In genomic region chr9:114271556-114272510, GRCh38 we compare ENCODE assay signal across 9 cellular contexts. TPM values are rescaled to one million over a fixed set of nuclear protein-coding genes. Genes with fewer than 3 reads are reported as not detected.
DNase-seq lines count a peak whose midpoint lies in the region; ATAC-seq and TF ChIP-seq lines count a peak whose summit lies in the region.
"Had no signal": no experiment of that assay in that cellular context is flagged by ENCODE, and none has a peak within 500 bp of the region (broad histone marks: within the 10 kb centered on the region; RNA-seq: fewer than 3 reads in every experiment).

No MANE protein-coding gene starts in this region.

- no peaks in the 10 kb centered on the region for H3K36me3 Mint-ChIP-seq in activated naive CD4-positive, alpha-beta T cell treated with anti-CD3 and anti-CD28 coated beads for 36 hours (ENCODE audit: low read depth)

- H3K36me3 ChIP-seq in adipocyte (ENCODE audit: control insufficient read depth, insufficient read depth, low read length, severe bottlenecking) (peaks cover 51% of the 10 kb centered on the region), upper lobe of right lung (no peaks in the 10 kb centered on the region)

- peak; percentile 38 for DNase-seq in activated naive CD4-positive, alpha-beta T cell treated with anti-CD3 and anti-CD28 coated beads for 36 hours
- DNase-seq in activated naive CD4-positive, alpha-beta T cell treated with Interleukin-2 at 50 U/mL for 16 hours = no peak
- DNase-seq in adipocyte (ENCODE audit: low read depth) (peak; percentile 41), iPS-NIHi11 (ENCODE audit: low spot score) (peak; percentile 80), upper lobe of right lung (peak; percentile 70)

- H3K4me3 ChIP-seq in adipocyte (ENCODE audit: low read length) (no peak overlapping the region), upper lobe of right lung (no peak overlapping the region)

- H3K27ac ChIP-seq in upper lobe of right lung = no peak overlapping the region

- H3K4me1 ChIP-seq in adipocyte (ENCODE audit: control insufficient read depth, insufficient read depth, low read length) = peaks cover 23% of the 10 kb centered on the region
- H3K4me1 ChIP-seq in upper lobe of right lung = no peaks in the 10 kb centered on the region

- H3K4me3 Mint-ChIP-seq in activated naive CD4-positive, alpha-beta T cell treated with anti-CD3 and anti-CD28 coated beads for 36 hours = no peak overlapping the region

- intact Hi-C loops in activated naive CD4-positive, alpha-beta T cell treated with anti-CD3 and anti-CD28 coated beads for 36 hours (cut with micrococcal nuclease) = no loop called here
- intact Hi-C loops in upper lobe of right lung (cut with DNase I) = no loop called here

- H3K9ac ChIP-seq in adipocyte (ENCODE audit: low read length) = no peak overlapping the region

- no peaks in the 10 kb centered on the region for H3K27me3 Mint-ChIP-seq in activated naive CD4-positive, alpha-beta T cell treated with anti-CD3 and anti-CD28 coated beads for 36 hours (ENCODE audit: low read depth)

- H3K27me3 ChIP-seq in adipocyte (replicated peaks; ENCODE audit: control insufficient read depth, insufficient read depth, low read length) (no peaks in the 10 kb centered on the region), upper lobe of right lung (no peaks in the 10 kb centered on the region)

- peak; percentile 47 for TF ChIP-seq CTCF in upper lobe of right lung (IDR thresholded peaks at IDR 0.05)

- H3K9me3 Mint-ChIP-seq in activated naive CD4-positive, alpha-beta T cell treated with anti-CD3 and anti-CD28 coated beads for 36 hours = no peaks in the 10 kb centered on the region

- no peaks in the 10 kb centered on the region for H3K4me1 Mint-ChIP-seq in activated naive CD4-positive, alpha-beta T cell treated with anti-CD3 and anti-CD28 coated beads for 36 hours (ENCODE audit: low read depth)

- CTCF ChIA-PET in activated naive CD4-positive, alpha-beta T cell treated with anti-CD3 and anti-CD28 coated beads for 36 hours (lab: Charles Lee) = interaction anchor here (0.8 kb wide), 2 partner anchors 77 to 124 kb away, joined by 3 to 5 read pairs; no protein-coding TSS in a partner anchor

- peak; percentile 66 for ATAC-seq in upper lobe of right lung
- ATAC-seq in HG03439 (IDR thresholded peaks at IDR 0.05; ENCODE audit: unreplicated experiment) = no peak
- no peak for ATAC-seq in HG02840 (IDR thresholded peaks at IDR 0.05; ENCODE audit: low FRiP score, unreplicated experiment)
- ATAC-seq in GM21786 (IDR thresholded peaks at IDR 0.05; ENCODE audit: unreplicated experiment) = no peak

- no peaks in the 10 kb centered on the region for H3K9me3 ChIP-seq in adipocyte (ENCODE audit: control insufficient read depth, low read length)
- H3K9me3 ChIP-seq in upper lobe of right lung = no peaks in the 10 kb centered on the region

- H3K27ac Mint-ChIP-seq in activated naive CD4-positive, alpha-beta T cell treated with anti-CD3 and anti-CD28 coated beads for 36 hours = no peak overlapping the region

RNA-seq across cellular contexts. Expression of gene ORM1, which starts 51.1 kb away (rescaled TPM):
- total RNA-seq in activated naive CD4-positive, alpha-beta T cell treated with anti-CD3 and anti-CD28 coated beads for 36 hours = not detected
- 5.2 TPM for total RNA-seq in upper lobe of right lung
- total RNA-seq: Daoy had no signal

RNA-seq across cellular contexts. Expression of gene ORM2, which starts 57.8 kb away (rescaled TPM):
- total RNA-seq in activated naive CD4-positive, alpha-beta T cell treated with anti-CD3 and anti-CD28 coated beads for 36 hours = not detected
- 3.9 TPM for total RNA-seq in upper lobe of right lung
- total RNA-seq: Daoy had no signal
